ENCODE assay signal across 8 cellular contexts in genomic region chr4:40228497-40229365, GRCh38. TPM values are rescaled to one million over a fixed set of nuclear protein-coding genes. Genes with fewer than 3 reads are reported as not detected.
DNase-seq lines count a peak whose midpoint lies in the region; ATAC-seq and TF ChIP-seq lines count a peak whose summit lies in the region.

No MANE protein-coding gene starts in this region.

- no peak for TF ChIP-seq POLR2A in breast epithelium (IDR thresholded peaks at IDR 0.05)

- no peak overlapping the region for H3K27ac Mint-ChIP-seq in MCF 10A (ENCODE audit: low read depth, unreplicated experiment)

- no peaks in the 10 kb centered on the region for H3K4me1 Mint-ChIP-seq in MCF 10A (ENCODE audit: insufficient read depth, unreplicated experiment)

- no peaks in the 10 kb centered on the region for H3K4me1 ChIP-seq in breast epithelium
- no peaks in the 10 kb centered on the region for H3K4me1 ChIP-seq in mesenchymal stem cell (ENCODE audit: control insufficient read depth, insufficient read depth, low read depth, low read length)

- no peak overlapping the region for H3K4ac ChIP-seq in mesenchymal stem cell (ENCODE audit: low read depth in 1 of 2, low read length in 2 of 2)

- H4K91ac ChIP-seq in mesenchymal stem cell (ENCODE audit: low read length): no peak overlapping the region

- WGBS in mesenchymal stem cell: 98% methylated on average over 9 of the region's 10 CpGs

- DNase-seq in MCF 10A (ENCODE audit: unreplicated experiment): peak; percentile 23
- DNase-seq in breast epithelium (ENCODE audit: low spot score in 2 of 2): no peak
- DNase-seq in mesenchymal stem cell: peak; percentile 11
- no peak for DNase-seq in EL
- no peak for DNase-seq in activated CD4-positive, CD25-positive, alpha-beta regulatory T cell (lab: John Stamatoyannopoulos, UW)
- no peak for DNase-seq in pons (ENCODE audit: low spot score)

- H3K4me2 ChIP-seq in mesenchymal stem cell (ENCODE audit: low read length, poor library complexity, severe bottlenecking): no peak overlapping the region

- H3K4me3 ChIP-seq in breast epithelium: no peak overlapping the region
- no peak overlapping the region for H3K4me3 ChIP-seq in WI38 (ENCODE audit: low read depth, low read length)
- no peak overlapping the region for H3K4me3 ChIP-seq in mesenchymal stem cell (ENCODE audit: insufficient read depth in 1 of 2, low read depth in 1 of 2, low read length in 2 of 2)

- H3K27me3 Mint-ChIP-seq in MCF 10A (ENCODE audit: insufficient read depth, unreplicated experiment): no peaks in the 10 kb centered on the region

- H2BK12ac ChIP-seq in mesenchymal stem cell (ENCODE audit: low read length in 2 of 2): no peak overlapping the region

- H3K36me3 ChIP-seq in breast epithelium: no peaks in the 10 kb centered on the region
- H3K36me3 ChIP-seq in mesenchymal stem cell (ENCODE audit: control insufficient read depth in 1 of 2, insufficient read depth in 2 of 2, low read depth in 1 of 2, low read length in 2 of 2): no peaks in the 10 kb centered on the region

- H3K9ac ChIP-seq in mesenchymal stem cell (ENCODE audit: low read length): no peak overlapping the region

- H3K9me3 ChIP-seq in breast epithelium: no peaks in the 10 kb centered on the region
- H3K9me3 ChIP-seq in mesenchymal stem cell (ENCODE audit: control insufficient read depth, low read length): no peaks in the 10 kb centered on the region

- H3K18ac ChIP-seq in mesenchymal stem cell (ENCODE audit: low read depth in 1 of 2, low read length in 2 of 2): no peak overlapping the region

- intact Hi-C loops in MCF 10A (cut with micrococcal nuclease) (no loop called here), breast epithelium (cut with DNase I; ENCODE audit: low total_unique reads) (no loop called here)

- peak; percentile 58 for ATAC-seq in HG02759 (IDR thresholded peaks at IDR 0.05; ENCODE audit: unreplicated experiment)

- no peak overlapping the region for H2AFZ ChIP-seq in mesenchymal stem cell (ENCODE audit: low read depth, low read length)

- CTCF ChIA-PET in MCF 10A (lab: Yijun Ruan, JAX): interaction anchor here (0.5 kb wide), 1 partner anchor 228 kb away, joined by 3 read pairs; no protein-coding TSS in a partner anchor

- H2BK15ac ChIP-seq in mesenchymal stem cell (ENCODE audit: low read depth, poor library complexity, severe bottlenecking): no peak overlapping the region

- no TSS peak for BruUV-seq in MCF 10A (replicated peaks; lab: Mats Ljungman, UMichigan)

- H3K27ac ChIP-seq in breast epithelium (no peak overlapping the region), mesenchymal stem cell (ENCODE audit: low read length, poor library complexity, severe bottlenecking) (no peak overlapping the region)

- POLR2A ChIA-PET in MCF 10A (lab: Yijun Ruan, JAX): no interaction called here

- no peak overlapping the region for H3K4me3 Mint-ChIP-seq in MCF 10A (ENCODE audit: unreplicated experiment)

- H3K23ac ChIP-seq in mesenchymal stem cell (ENCODE audit: low read length in 2 of 2): no peak overlapping the region

- no peak overlapping the region for H4K8ac ChIP-seq in mesenchymal stem cell (ENCODE audit: low read length)

- no peak overlapping the region for H2AK5ac ChIP-seq in mesenchymal stem cell (ENCODE audit: low read length, severe bottlenecking)

- no peak overlapping the region for H2BK120ac ChIP-seq in mesenchymal stem cell (ENCODE audit: low read depth, low read length)

- H3K36me3 Mint-ChIP-seq in MCF 10A (ENCODE audit: insufficient read depth, unreplicated experiment): no peaks in the 10 kb centered on the region

- no peak overlapping the region for H2BK5ac ChIP-seq in mesenchymal stem cell (ENCODE audit: low read depth, low read length, poor library complexity, severe bottlenecking)

- no peak overlapping the region for H3K14ac ChIP-seq in mesenchymal stem cell (ENCODE audit: low read length in 2 of 2)

- TF ChIP-seq CTCF in MCF 10A (IDR thresholded peaks at IDR 0.05; ENCODE audit: unreplicated experiment): no peak
- no peak for TF ChIP-seq CTCF in breast epithelium (IDR thresholded peaks at IDR 0.05)
- peak; percentile 50 for TF ChIP-seq CTCF in WI38 (IDR thresholded peaks at IDR 0.05; ENCODE audit: low read depth, low read length)

- no peaks in the 10 kb centered on the region for H3K79me1 ChIP-seq in mesenchymal stem cell (replicated peaks; ENCODE audit: low read length, poor library complexity, severe bottlenecking)

- H3K27me3 ChIP-seq in breast epithelium (no peaks in the 10 kb centered on the region), mesenchymal stem cell (ENCODE audit: control insufficient read depth in 1 of 2, insufficient read depth in 1 of 2, low read length in 2 of 2) (no peaks in the 10 kb centered on the region)

- H3K9me3 Mint-ChIP-seq in MCF 10A (ENCODE audit: unreplicated experiment): no peaks in the 10 kb centered on the region

RNA-seq across cellular contexts. Expression of gene RHOH, which starts 31.9 kb away (rescaled TPM):
- total RNA-seq in MCF 10A (2022): not detected in 2 replicates
- total RNA-seq in breast epithelium: 10 to 100 TPM in 1 of 3 donors, 1 to 10 TPM in 2; 5.0 to 16.4 (median 9.7) TPM
- polyA plus RNA-seq in mesenchymal stem cell (2013, experiment 1 of 2): 0.11 TPM
- 0.10 TPM for polyA plus RNA-seq in mesenchymal stem cell (2013, experiment 2 of 2)

Comparison
In these comparisons a context has a peak if more than half of its experiments do, and no peak if none do; other contexts are left out.
1. DNase-seq: peak in MCF 10A (single experiment) and mesenchymal stem cell (single experiment); none in breast epithelium (0 of 2), EL (single experiment), activated CD4-positive, CD25-positive, alpha-beta regulatory T cell (0 of 4) and pons (single experiment).